Comparison of ENCODE assay signal across 28 cellular contexts in genomic region chr18:10195529-10195928, GRCh38.
"Had no signal": no experiment of that assay in that cellular context is flagged by ENCODE, and none has a peak within 500 bp of the region (broad histone marks: within the 10 kb centered on the region; RNA-seq: fewer than 3 reads in every experiment).

No MANE protein-coding gene starts in this region.

- H3K9ac ChIP-seq: KMS-11 had no signal

- H3K4me2 ChIP-seq: KMS-11 had no signal

- H3K27ac ChIP-seq: ascending aorta, body of pancreas, KMS-11, Peyer's patch, SJSA1 had no signal

- H3K4me1 ChIP-seq: ascending aorta, Peyer's patch, SJSA1 had no signal

- DNase-seq: activated CD4-positive, alpha-beta T cell treated with anti-CD3 and anti-CD28 coated beads for 4 hours; activated CD8-positive, alpha-beta memory T cell treated with anti-CD3 and anti-CD28 coated beads, Interleukin-2, amount 50 U/mL, for 48 hours; activated CD8-positive, alpha-beta T cell treated with anti-CD3 and anti-CD28 coated beads for 36 hours; activated effector memory CD4-positive, alpha-beta T cell treated with Interleukin-2 at 50 U/mL for 16 hours; activated naive CD4-positive, alpha-beta T cell treated with Interleukin-2 at 50 U/mL for 16 hours; activated naive CD8-positive, alpha-beta T cell treated with anti-CD3 and anti-CD28 coated beads, Interleukin-2, amount 50 U/mL, for 24 hours; activated T-cell treated with anti-CD3 and anti-CD28 coated beads, Interleukin-2, amount 50 U/mL, for 1 hour; amniotic stem cell; body of pancreas; NCI-H1092; NCI-H1694; NCI-H2029; NCI-H226; NCI-H526; NCI-H82; Peyer's patch; SHP77; SW 1271 had no signal

- H3K9me3 Mint-ChIP-seq: activated CD8-positive, alpha-beta T cell treated with anti-CD3 and anti-CD28 coated beads for 36 hours; activated naive CD4-positive, alpha-beta T cell treated with anti-CD3 and anti-CD28 coated beads, Interleukin-2, amount 50 U/mL, for 72 hours; activated naive CD8-positive, alpha-beta T cell treated with anti-CD3 and anti-CD28 coated beads, Interleukin-2, amount 50 U/mL, for 24 hours; activated T-helper 1 cell treated with anti-CD3 and anti-CD28 coated beads, Interleukin-12 subunit alpha, Interleukin-12 subunit beta, Interleukin-2, Interleukin-4 antibody, amounts not matched to agents 30 ng/mL and 10 ng/mL and 1 ng/mL, durations not matched to agents 14 hours and 24 hours and 36 hours; central memory CD8-positive, alpha-beta T cell; IgD-negative memory B cell; T-helper 1 cell treated with Interleukin-12 subunit alpha and Interleukin-12 subunit beta and Interleukin-4 antibody, amounts not matched to agents 30 μg/mL and 1 μg/mL, for 36 hours had no signal

- H3K4me3 Mint-ChIP-seq: activated CD8-positive, alpha-beta T cell treated with anti-CD3 and anti-CD28 coated beads for 36 hours; activated naive CD8-positive, alpha-beta T cell treated with anti-CD3 and anti-CD28 coated beads, Interleukin-2, amount 50 U/mL, for 24 hours; activated T-helper 1 cell treated with anti-CD3 and anti-CD28 coated beads, Interleukin-12 subunit alpha, Interleukin-12 subunit beta, Interleukin-2, Interleukin-4 antibody, amounts not matched to agents 30 ng/mL and 10 ng/mL and 1 ng/mL, durations not matched to agents 14 hours and 24 hours and 36 hours; central memory CD8-positive, alpha-beta T cell; IgD-negative memory B cell; T-helper 1 cell treated with Interleukin-12 subunit alpha and Interleukin-12 subunit beta and Interleukin-4 antibody, amounts not matched to agents 30 μg/mL and 1 μg/mL, for 36 hours had no signal

- H3K9me3 ChIP-seq: ascending aorta, body of pancreas, Peyer's patch, SJSA1 had no signal

- H3K27me3 Mint-ChIP-seq: activated CD8-positive, alpha-beta T cell treated with anti-CD3 and anti-CD28 coated beads for 36 hours; activated naive CD8-positive, alpha-beta T cell treated with anti-CD3 and anti-CD28 coated beads, Interleukin-2, amount 50 U/mL, for 24 hours; central memory CD8-positive, alpha-beta T cell had no signal

- ATAC-seq: activated CD4-positive, CD25-positive, alpha-beta regulatory T cell treated with anti-CD3 and anti-CD28 coated beads, Interleukin-2, amount 50 U/mL, for 24 hours; activated CD8-positive, alpha-beta T cell treated with anti-CD3 and anti-CD28 coated beads for 36 hours; activated naive CD4-positive, alpha-beta T cell treated with anti-CD3 and anti-CD28 coated beads, Interleukin-2, amount 50 U/mL, for 72 hours; activated naive CD8-positive, alpha-beta T cell treated with anti-CD3 and anti-CD28 coated beads, Interleukin-2, amount 50 U/mL, for 24 hours; body of pancreas; SK-N-SH treated with all-trans-retinoic acid at 6 μM for 48 hours had no signal

- H3K36me3 ChIP-seq: ascending aorta, Peyer's patch, SJSA1 had no signal

- H3K27me3 ChIP-seq: ascending aorta, body of pancreas, Peyer's patch, SJSA1 had no signal

- H3K4me1 Mint-ChIP-seq: activated naive CD8-positive, alpha-beta T cell treated with anti-CD3 and anti-CD28 coated beads, Interleukin-2, amount 50 U/mL, for 24 hours; central memory CD8-positive, alpha-beta T cell; IgD-negative memory B cell had no signal

- H3K4me3 ChIP-seq: ascending aorta, body of pancreas, Peyer's patch, SJSA1 had no signal

- H3K36me3 Mint-ChIP-seq: activated naive CD4-positive, alpha-beta T cell treated with anti-CD3 and anti-CD28 coated beads, Interleukin-2, amount 50 U/mL, for 72 hours; IgD-negative memory B cell had no signal

- H3K27ac Mint-ChIP-seq: activated CD8-positive, alpha-beta T cell treated with anti-CD3 and anti-CD28 coated beads for 36 hours; activated naive CD4-positive, alpha-beta T cell treated with anti-CD3 and anti-CD28 coated beads, Interleukin-2, amount 50 U/mL, for 72 hours; activated naive CD8-positive, alpha-beta T cell treated with anti-CD3 and anti-CD28 coated beads, Interleukin-2, amount 50 U/mL, for 24 hours; activated T-helper 1 cell treated with anti-CD3 and anti-CD28 coated beads, Interleukin-12 subunit alpha, Interleukin-12 subunit beta, Interleukin-2, Interleukin-4 antibody, amounts not matched to agents 30 ng/mL and 10 ng/mL and 1 ng/mL, durations not matched to agents 14 hours and 24 hours and 36 hours; IgD-negative memory B cell; T-helper 1 cell treated with Interleukin-12 subunit alpha and Interleukin-12 subunit beta and Interleukin-4 antibody, amounts not matched to agents 30 μg/mL and 1 μg/mL, for 36 hours had no signal
